Comparison of ENCODE assay signal across 19 cellular contexts in the genomic region with DNA sequence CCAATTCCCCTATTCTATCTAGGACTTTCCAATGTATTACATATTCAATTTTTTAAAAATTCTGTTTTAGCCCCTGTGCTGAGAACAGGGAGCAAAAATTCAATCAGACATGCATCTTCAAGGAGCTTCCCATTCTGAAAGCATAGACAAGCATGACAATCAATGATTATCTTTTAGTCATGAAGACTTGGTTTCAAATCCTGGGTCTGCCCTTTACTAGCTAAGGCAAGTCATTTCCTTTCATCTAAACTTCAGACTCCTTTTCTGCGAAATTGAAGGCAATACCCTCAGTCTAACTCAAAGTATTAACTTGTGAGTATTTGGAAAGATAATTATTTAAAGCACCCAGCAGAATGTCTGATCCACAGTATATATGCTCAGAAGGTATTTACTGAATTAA. TPM values are rescaled to one million over a fixed set of nuclear protein-coding genes. Genes with fewer than 3 reads are reported as not detected.
DNase-seq lines count a peak whose midpoint lies in the region; ATAC-seq and TF ChIP-seq lines count a peak whose summit lies in the region.
"Had no signal": no experiment of that assay in that cellular context is flagged by ENCODE, and none has a peak within 500 bp of the region (broad histone marks: within the 10 kb centered on the region; RNA-seq: fewer than 3 reads in every experiment).

No MANE protein-coding gene starts in this region.

- H3K4me3 ChIP-seq in GM06990 (replicated peaks; ENCODE audit: low read depth, low read length): peak overlapping the region; percentile 13; the same call in 1 of the 2 replicates
- H3K4me3 ChIP-seq in dorsolateral prefrontal cortex: no peak overlapping the region
- no peak overlapping the region for H3K4me3 ChIP-seq in right lobe of liver

- H3K36me3 ChIP-seq in GM06990 (ENCODE audit: control insufficient read depth, insufficient read depth, low read length) (no peaks in the 10 kb centered on the region), right lobe of liver (no peaks in the 10 kb centered on the region)

- H3K27ac Mint-ChIP-seq in WTC11: peak overlapping the region; percentile 99

- no peak for DNase-seq in GM06990 (ENCODE audit: extremely low read depth, insufficient read length)
- no peak for DNase-seq in WTC11 (ENCODE audit: low spot score)
- DNase-seq in dorsolateral prefrontal cortex: no peak
- DNase-seq in NCI-H1105 (lab: John Stamatoyannopoulos, UW): no peak
- no peak for DNase-seq in right lobe of liver
- DNase-seq in cerebellum (ENCODE audit: low spot score): no peak
- DNase-seq: Calu3; CD4-positive, alpha-beta memory T cell; DMS53; IMR-90; Karpas-422; NCI-H1417; NCI-H187 treated with DMSO at 0.1 percent for 48 hours; NCI-H2171; NCI-H446; NCI-H69; RPMI8226 had no signal

- no peak for TF ChIP-seq CTCF in GM06990 (IDR thresholded peaks at IDR 0.05; ENCODE audit: insufficient read depth, low read length, poor library complexity, severe bottlenecking)
- TF ChIP-seq CTCF in WTC11 (IDR thresholded peaks at IDR 0.05): no peak
- TF ChIP-seq CTCF in dorsolateral prefrontal cortex (IDR thresholded peaks at IDR 0.05 in 54 of 56, conservative IDR thresholded peaks at IDR 0.05 in 2 of 56; ENCODE audit: low read depth in 1 of 56, partially characterized antibody in 56 of 56): no peak
- TF ChIP-seq CTCF in right lobe of liver (IDR thresholded peaks at IDR 0.05): no peak

- POLR2A ChIA-PET in WTC11 (lab: Charles Lee): interaction anchor here (1.3 kb wide), 1 partner anchor 21 kb away, joined by 3 read pairs; no protein-coding TSS in a partner anchor

- TF ChIP-seq POLR2A in right lobe of liver (IDR thresholded peaks at IDR 0.05): no peak

- no peaks in the 10 kb centered on the region for H3K27me3 ChIP-seq in GM06990 (replicated peaks; ENCODE audit: control insufficient read depth, insufficient read depth, low read length)
- H3K27me3 ChIP-seq in dorsolateral prefrontal cortex: no peaks in the 10 kb centered on the region
- no peaks in the 10 kb centered on the region for H3K27me3 ChIP-seq in right lobe of liver

- WGBS in right lobe of liver (ENCODE audit: insufficient coverage, low coverage, low lambda C conversion rate, missing lambda C conversion rate): 100% methylated on average over 1 of the region's 1 CpG

- ATAC-seq in GM18907 (IDR thresholded peaks at IDR 0.05; ENCODE audit: unreplicated experiment) (peak; percentile 28), WTC11 (no peak), right lobe of liver (no peak)

- H3K27me3 Mint-ChIP-seq in WTC11 (ENCODE audit: low read depth): no peaks in the 10 kb centered on the region

- H3K9me3 ChIP-seq in right lobe of liver: no peaks in the 10 kb centered on the region

- peaks cover 13% of the 10 kb centered on the region for H3K36me3 Mint-ChIP-seq in WTC11
- H3K36me3 Mint-ChIP-seq: CD4-positive, alpha-beta memory T cell had no signal

- H3K4me1 Mint-ChIP-seq in WTC11: peaks cover 81% of the 10 kb centered on the region

- H3K4me3 Mint-ChIP-seq in WTC11: no peak overlapping the region
- H3K4me3 Mint-ChIP-seq: B cell had no signal

- H3K27ac ChIP-seq in dorsolateral prefrontal cortex (peak overlapping the region in 48 of 59 donors; percentile 1 to 83 (median 60)), right lobe of liver (no peak overlapping the region)

- H3K9me3 Mint-ChIP-seq in WTC11: no peaks in the 10 kb centered on the region
- H3K9me3 Mint-ChIP-seq: CD4-positive, alpha-beta memory T cell had no signal

- intact Hi-C loops in dorsolateral prefrontal cortex (cut with DNase I): no loop called here
- intact Hi-C loops in right lobe of liver (cut with DNase I): no loop called here

- H3K4me1 ChIP-seq in right lobe of liver: no peaks in the 10 kb centered on the region

- CTCF ChIA-PET in WTC11 (lab: Charles Lee): interaction anchor here (1.2 to 1.5 kb wide), 2 partner anchors 15 to 36 kb away, joined by 3 to 6 read pairs; no protein-coding TSS in a partner anchor

TF ChIP-seq in WTC11, 78 proteins besides CTCF, POLR2A, EP300 and RAD21:
- TF ChIP-seq, protein P1, sequence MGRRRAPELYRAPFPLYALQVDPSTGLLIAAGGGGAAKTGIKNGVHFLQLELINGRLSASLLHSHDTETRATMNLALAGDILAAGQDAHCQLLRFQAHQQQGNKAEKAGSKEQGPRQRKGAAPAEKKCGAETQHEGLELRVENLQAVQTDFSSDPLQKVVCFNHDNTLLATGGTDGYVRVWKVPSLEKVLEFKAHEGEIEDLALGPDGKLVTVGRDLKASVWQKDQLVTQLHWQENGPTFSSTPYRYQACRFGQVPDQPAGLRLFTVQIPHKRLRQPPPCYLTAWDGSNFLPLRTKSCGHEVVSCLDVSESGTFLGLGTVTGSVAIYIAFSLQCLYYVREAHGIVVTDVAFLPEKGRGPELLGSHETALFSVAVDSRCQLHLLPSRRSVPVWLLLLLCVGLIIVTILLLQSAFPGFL (CRISPR knock-in tag; IDR thresholded peaks at IDR 0.05; ENCODE audit: borderline replicate concordance): no peak
- TF ChIP-seq, protein P2, sequence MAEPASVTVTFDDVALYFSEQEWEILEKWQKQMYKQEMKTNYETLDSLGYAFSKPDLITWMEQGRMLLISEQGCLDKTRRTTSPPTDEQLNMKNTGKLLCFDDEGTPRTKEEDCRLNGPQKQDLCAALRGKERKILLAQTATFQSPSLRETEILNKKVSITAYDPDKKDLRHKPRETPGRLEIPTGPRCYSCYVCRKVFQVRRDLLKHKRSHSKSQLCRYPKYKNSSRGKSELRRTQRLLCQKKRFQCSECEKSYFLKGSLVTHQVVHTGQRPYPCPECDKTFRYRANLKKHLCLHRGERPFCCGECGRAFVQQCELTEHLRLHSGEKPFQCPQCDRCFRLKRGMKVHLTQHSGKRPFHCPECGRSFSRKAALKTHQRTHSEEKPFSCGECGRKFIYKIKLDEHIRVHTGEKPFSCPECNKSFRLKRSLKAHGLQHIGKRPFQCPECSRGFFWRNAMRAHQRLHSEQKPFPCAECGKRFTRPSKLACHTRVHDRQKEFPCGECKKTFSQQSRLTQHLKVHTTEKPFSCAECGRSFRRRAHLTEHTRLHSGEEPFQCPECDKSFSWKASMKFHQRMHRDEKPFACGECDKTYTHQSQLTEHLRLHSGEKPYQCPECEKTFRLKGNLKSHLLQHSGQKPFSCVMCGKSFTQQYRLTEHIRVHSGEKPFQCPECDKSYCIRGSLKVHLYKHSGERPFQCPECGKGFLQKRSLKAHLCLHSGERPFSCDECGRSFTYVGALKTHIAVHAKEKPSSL (CRISPR knock-in tag; conservative IDR thresholded peaks at IDR 0.05): no peak
- no peak for TF ChIP-seq ETV6 (CRISPR knock-in tag; IDR thresholded peaks at IDR 0.05)
- TF ChIP-seq ZNF232 (CRISPR knock-in tag; IDR thresholded peaks at IDR 0.05): no peak
- TF ChIP-seq, protein P3, sequence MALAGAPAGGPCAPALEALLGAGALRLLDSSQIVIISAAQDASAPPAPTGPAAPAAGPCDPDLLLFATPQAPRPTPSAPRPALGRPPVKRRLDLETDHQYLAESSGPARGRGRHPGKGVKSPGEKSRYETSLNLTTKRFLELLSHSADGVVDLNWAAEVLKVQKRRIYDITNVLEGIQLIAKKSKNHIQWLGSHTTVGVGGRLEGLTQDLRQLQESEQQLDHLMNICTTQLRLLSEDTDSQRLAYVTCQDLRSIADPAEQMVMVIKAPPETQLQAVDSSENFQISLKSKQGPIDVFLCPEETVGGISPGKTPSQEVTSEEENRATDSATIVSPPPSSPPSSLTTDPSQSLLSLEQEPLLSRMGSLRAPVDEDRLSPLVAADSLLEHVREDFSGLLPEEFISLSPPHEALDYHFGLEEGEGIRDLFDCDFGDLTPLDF (CRISPR knock-in tag; IDR thresholded peaks at IDR 0.05): no peak
- no peak for TF ChIP-seq ZNF317 (CRISPR knock-in tag; IDR thresholded peaks at IDR 0.05; ENCODE audit: borderline replicate concordance, low read depth)
- TF ChIP-seq SMAD4 (CRISPR knock-in tag; IDR thresholded peaks at IDR 0.05): no peak
- TF ChIP-seq, protein P4, sequence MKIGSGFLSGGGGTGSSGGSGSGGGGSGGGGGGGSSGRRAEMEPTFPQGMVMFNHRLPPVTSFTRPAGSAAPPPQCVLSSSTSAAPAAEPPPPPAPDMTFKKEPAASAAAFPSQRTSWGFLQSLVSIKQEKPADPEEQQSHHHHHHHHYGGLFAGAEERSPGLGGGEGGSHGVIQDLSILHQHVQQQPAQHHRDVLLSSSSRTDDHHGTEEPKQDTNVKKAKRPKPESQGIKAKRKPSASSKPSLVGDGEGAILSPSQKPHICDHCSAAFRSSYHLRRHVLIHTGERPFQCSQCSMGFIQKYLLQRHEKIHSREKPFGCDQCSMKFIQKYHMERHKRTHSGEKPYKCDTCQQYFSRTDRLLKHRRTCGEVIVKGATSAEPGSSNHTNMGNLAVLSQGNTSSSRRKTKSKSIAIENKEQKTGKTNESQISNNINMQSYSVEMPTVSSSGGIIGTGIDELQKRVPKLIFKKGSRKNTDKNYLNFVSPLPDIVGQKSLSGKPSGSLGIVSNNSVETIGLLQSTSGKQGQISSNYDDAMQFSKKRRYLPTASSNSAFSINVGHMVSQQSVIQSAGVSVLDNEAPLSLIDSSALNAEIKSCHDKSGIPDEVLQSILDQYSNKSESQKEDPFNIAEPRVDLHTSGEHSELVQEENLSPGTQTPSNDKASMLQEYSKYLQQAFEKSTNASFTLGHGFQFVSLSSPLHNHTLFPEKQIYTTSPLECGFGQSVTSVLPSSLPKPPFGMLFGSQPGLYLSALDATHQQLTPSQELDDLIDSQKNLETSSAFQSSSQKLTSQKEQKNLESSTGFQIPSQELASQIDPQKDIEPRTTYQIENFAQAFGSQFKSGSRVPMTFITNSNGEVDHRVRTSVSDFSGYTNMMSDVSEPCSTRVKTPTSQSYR (CRISPR knock-in tag; IDR thresholded peaks at IDR 0.05): no peak
- no peak for TF ChIP-seq NR2C2 (CRISPR knock-in tag; IDR thresholded peaks at IDR 0.05)
- no peak for TF ChIP-seq KAT7 (CRISPR knock-in tag; IDR thresholded peaks at IDR 0.05; ENCODE audit: borderline replicate concordance)
- no peak for TF ChIP-seq ESRRA (CRISPR knock-in tag; IDR thresholded peaks at IDR 0.05; ENCODE audit: borderline replicate concordance)
- no peak for TF ChIP-seq ZBTB21 (CRISPR knock-in tag; IDR thresholded peaks at IDR 0.05; ENCODE audit: borderline replicate concordance)
- TF ChIP-seq CBFB (CRISPR knock-in tag; IDR thresholded peaks at IDR 0.05; ENCODE audit: low read depth): no peak
- TF ChIP-seq PRRX2 (CRISPR knock-in tag; IDR thresholded peaks at IDR 0.05): no peak
- TF ChIP-seq GRHL2 (CRISPR knock-in tag; IDR thresholded peaks at IDR 0.05; ENCODE audit: insufficient replicate concordance, severe bottlenecking): no peak

RNA-seq across cellular contexts. Expression of a gene that starts 24.1 kb away (rescaled TPM):
- total RNA-seq in WTC11 (2021): 160 to 191 TPM (median 166 TPM) in 3 replicates
- 100 to 1,000 TPM in 117 of 120 experiments, 10 to 100 TPM in 3; 77.4 to 424 (median 270) TPM for total RNA-seq in dorsolateral prefrontal cortex
- 10 to 100 TPM in 2 of 6 experiments, 1 to 10 TPM in 4; 7.3 to 14.5 (median 9.3) TPM for total RNA-seq in right lobe of liver
- total RNA-seq in cerebellum: 109 TPM

Comparison
In these comparisons a context has a peak if more than half of its experiments do, and no peak if none do; other contexts are left out.
1. H3K27ac ChIP-seq: peak in dorsolateral prefrontal cortex (48 of 59); none in right lobe of liver (0 of 3).